11 cellular contexts compared by ENCODE assay signal in the genomic region with DNA sequence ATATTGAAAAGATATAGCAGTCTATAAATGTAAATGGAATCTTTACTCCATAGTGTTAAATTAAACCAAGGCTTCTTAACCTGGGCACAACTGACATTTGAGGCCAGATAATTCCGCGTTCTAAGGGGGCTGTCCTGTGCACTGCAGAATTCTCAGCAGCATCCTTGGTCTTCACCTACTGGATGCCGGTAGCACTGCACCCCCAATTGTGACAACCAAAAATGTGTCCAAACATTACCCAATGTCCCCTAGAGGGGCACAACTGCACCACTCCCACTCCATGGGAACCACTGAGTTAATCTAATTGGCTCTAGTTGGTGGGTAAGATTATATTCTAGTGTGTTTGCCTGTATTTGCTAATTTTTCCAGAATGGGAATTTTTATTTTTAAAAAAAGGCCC. TPM values are rescaled to one million over a fixed set of nuclear protein-coding genes. Genes with fewer than 3 reads are reported as not detected.
DNase-seq lines count a peak whose midpoint lies in the region; ATAC-seq and TF ChIP-seq lines count a peak whose summit lies in the region.
"Had no signal": no experiment of that assay in that cellular context is flagged by ENCODE, and none has a peak within 500 bp of the region (broad histone marks: within the 10 kb centered on the region; RNA-seq: fewer than 3 reads in every experiment).

No MANE protein-coding gene starts in this region.

- H3K27ac ChIP-seq in C4-2B (no peak overlapping the region), SJCRH30 (no peak overlapping the region), dorsolateral prefrontal cortex (no peak overlapping the region)
- H3K27ac ChIP-seq: esophagus squamous epithelium, vagina had no signal

- peaks cover 28% of the 10 kb centered on the region for H3K4me1 ChIP-seq in SJCRH30
- H3K4me1 ChIP-seq: esophagus squamous epithelium, vagina had no signal

- ATAC-seq in GM18511 (IDR thresholded peaks at IDR 0.05; ENCODE audit: unreplicated experiment) (peak; percentile 58), GM21515 (IDR thresholded peaks at IDR 0.05; ENCODE audit: unreplicated experiment) (no peak)

- no peaks in the 10 kb centered on the region for H3K9me3 ChIP-seq in SJCRH30 (replicated peaks)
- H3K9me3 ChIP-seq: esophagus squamous epithelium, vagina had no signal

- peak; percentile 17; the same call in 1 of the 2 replicates for TF ChIP-seq CTCF in C4-2B (conservative IDR thresholded peaks at IDR 0.05)
- peak; percentile 27 for TF ChIP-seq CTCF in fibroblast of villous mesenchyme (IDR thresholded peaks at IDR 0.05; ENCODE audit: insufficient read depth, low read depth, low read length)
- TF ChIP-seq CTCF in dorsolateral prefrontal cortex (IDR thresholded peaks at IDR 0.05 in 54 of 56, conservative IDR thresholded peaks at IDR 0.05 in 2 of 56; ENCODE audit: low read depth in 1 of 56, partially characterized antibody in 56 of 56), result peak in 7 of 56 donors; percentile 11 to 34 (median 15)

- no peak overlapping the region for H3K4me3 ChIP-seq in SJCRH30
- H3K4me3 ChIP-seq in fibroblast of villous mesenchyme (ENCODE audit: low read depth, low read length), result no peak overlapping the region
- no peak overlapping the region for H3K4me3 ChIP-seq in dorsolateral prefrontal cortex
- H3K4me3 ChIP-seq: esophagus squamous epithelium, vagina had no signal

- DNase-seq in SJCRH30, result peak; percentile 25 to 39
- no peak for DNase-seq in fibroblast of villous mesenchyme (ENCODE audit: low read depth)
- no peak for DNase-seq in dorsolateral prefrontal cortex
- DNase-seq in activated effector memory CD4-positive, alpha-beta T cell treated with Interleukin-2 at 50 U/mL for 16 hours, result no peak
- DNase-seq in activated CD8-positive, alpha-beta memory T cell treated with anti-CD3 and anti-CD28 coated beads, Interleukin-2, amount 50 U/mL, for 48 hours, result no peak
- DNase-seq: esophagus squamous epithelium, NCI-H1048 had no signal

- H3K36me3 ChIP-seq in SJCRH30, result peaks cover 41% of the 10 kb centered on the region
- H3K36me3 ChIP-seq: vagina had no signal

- intact Hi-C loops in dorsolateral prefrontal cortex (cut with DNase I), result no loop called here

- no peaks in the 10 kb centered on the region for H3K27me3 ChIP-seq in SJCRH30
- H3K27me3 ChIP-seq in dorsolateral prefrontal cortex, result peaks cover 0 to 18% (median 0%) of the 10 kb centered on the region in 45 donors
- H3K27me3 ChIP-seq: esophagus squamous epithelium, vagina had no signal

RNA-seq across cellular contexts. Expression of gene AP1S2, which starts 16.6 kb away (rescaled TPM):
- 205 and 230 TPM in 2 replicates for total RNA-seq in SJCRH30 (2014; rRNA removed; shearing (Covaris generic))
- total RNA-seq in fibroblast of villous mesenchyme (27.4 and 39.7 TPM in 2 replicates), dorsolateral prefrontal cortex (10 to 100 TPM; 33.9 to 89.2 (median 63.3) TPM)

RNA-seq across cellular contexts. Expression of gene ZRSR2, which starts 47.7 kb away (rescaled TPM):
- total RNA-seq in SJCRH30 (2014; rRNA removed; shearing (Covaris generic)), result 7.3 and 10.6 TPM in 2 replicates
- 4.8 and 5.6 TPM in 2 replicates for total RNA-seq in fibroblast of villous mesenchyme
- 10 to 100 TPM in 118 of 120 experiments, 1 to 10 TPM in 2; 8.9 to 29.9 (median 17.8) TPM for total RNA-seq in dorsolateral prefrontal cortex

Comparison
In these comparisons a context has a peak if more than half of its experiments do, and no peak if none do; other contexts are left out.
1. DNase-seq: peak in SJCRH30 (2 of 2); none in fibroblast of villous mesenchyme (single experiment), dorsolateral prefrontal cortex (0 of 10), activated effector memory CD4-positive, alpha-beta T cell treated with Interleukin-2 at 50 U/mL for 16 hours (single experiment) and activated CD8-positive, alpha-beta memory T cell treated with anti-CD3 and anti-CD28 coated beads, Interleukin-2, amount 50 U/mL, for 48 hours (single experiment).